Comparison of ENCODE assay signal across 9 cellular contexts in genomic region chr6:14108571-14109410, GRCh38. TPM values are rescaled to one million over a fixed set of nuclear protein-coding genes. Genes with fewer than 3 reads are reported as not detected.
DNase-seq lines count a peak whose midpoint lies in the region; ATAC-seq and TF ChIP-seq lines count a peak whose summit lies in the region.
"Had no signal": no experiment of that assay in that cellular context is flagged by ENCODE, and none has a peak within 500 bp of the region (broad histone marks: within the 10 kb centered on the region; RNA-seq: fewer than 3 reads in every experiment).

No MANE protein-coding gene starts in this region.

- H3K9me3 ChIP-seq in T-helper 17 cell (ENCODE audit: control insufficient read depth, low read length, poor library complexity, severe bottlenecking) (no peaks in the 10 kb centered on the region), Caco-2 (peaks cover 11% of the 10 kb centered on the region; the same call in 1 of the 2 replicates)

- TF ChIP-seq CTCF in GM10266 (IDR thresholded peaks at IDR 0.05; ENCODE audit: control insufficient read depth, insufficient read depth, low read depth, missing control alignments) (no peak), Caco-2 (IDR thresholded peaks at IDR 0.05; ENCODE audit: insufficient read depth in 1 of 2, low read depth in 1 of 2, low read length in 1 of 2, severe bottlenecking in 1 of 2, unreplicated experiment in 1 of 2) (no peak)

- H3K27ac Mint-ChIP-seq in T-helper 17 cell: peak overlapping the region; percentile 84
- peak overlapping the region; percentile 97 for H3K27ac Mint-ChIP-seq in memory B cell
- no peak overlapping the region for H3K27ac Mint-ChIP-seq in Caco-2 (ENCODE audit: unreplicated experiment)

- peak overlapping the region; percentile 74 for H3K4me3 Mint-ChIP-seq in T-helper 17 cell
- peak overlapping the region; percentile 64 for H3K4me3 Mint-ChIP-seq in memory B cell
- H3K4me3 Mint-ChIP-seq in Caco-2 (ENCODE audit: unreplicated experiment): no peak overlapping the region

- ATAC-seq in GM19463 (IDR thresholded peaks at IDR 0.05; ENCODE audit: unreplicated experiment) (peak; percentile 59), HG03457 (IDR thresholded peaks at IDR 0.05; ENCODE audit: unreplicated experiment) (peak; percentile 65), T-helper 17 cell (peak; percentile 82), memory B cell (ENCODE audit: low read depth) (peak; percentile 84)

- intact Hi-C loops in Caco-2 (cut with micrococcal nuclease; ENCODE audit: unreplicated experiment): no loop called here

- POLR2A ChIA-PET in Caco-2 (lab: Charles Lee): no interaction called here

- BruUV-seq in Caco-2 (replicated peaks; lab: Mats Ljungman, UMichigan): no TSS peak

- H3K27me3 ChIP-seq in Caco-2 (replicated peaks; ENCODE audit: control insufficient read depth, insufficient read depth, low read length): no peaks in the 10 kb centered on the region
- H3K27me3 ChIP-seq: cardiac muscle cell had no signal

- peaks cover 26% of the 10 kb centered on the region for H3K27me3 Mint-ChIP-seq in T-helper 17 cell
- H3K27me3 Mint-ChIP-seq in memory B cell: no peaks in the 10 kb centered on the region
- peaks cover 9% of the 10 kb centered on the region for H3K27me3 Mint-ChIP-seq in Caco-2 (ENCODE audit: insufficient read depth, unreplicated experiment)

- DNase-seq in GM10266 (ENCODE audit: extremely low spot score): peak; percentile 68
- peak in 2 of 3 donors; percentile 12 to 18 for DNase-seq in T-helper 17 cell
- DNase-seq in memory B cell (ENCODE audit: low spot score in 2 of 2): peak; percentile 67
- DNase-seq in HK-2 (ENCODE audit: unreplicated experiment): no peak
- DNase-seq in Caco-2: no peak
- no peak for DNase-seq in cerebellum (ENCODE audit: low spot score)

- no peaks in the 10 kb centered on the region for H3K36me3 ChIP-seq in Caco-2 (ENCODE audit: control insufficient read depth, insufficient read depth, low read length)
- H3K36me3 ChIP-seq: cardiac muscle cell had no signal

- no peaks in the 10 kb centered on the region for H3K9me3 Mint-ChIP-seq in memory B cell
- peaks cover 9% of the 10 kb centered on the region for H3K9me3 Mint-ChIP-seq in Caco-2 (ENCODE audit: unreplicated experiment)

- no peaks in the 10 kb centered on the region for H3K4me1 ChIP-seq in Caco-2

- CTCF ChIA-PET in Caco-2 (lab: Charles Lee): no interaction called here

- H3K36me3 Mint-ChIP-seq in T-helper 17 cell (ENCODE audit: low read depth): peaks cover 3% of the 10 kb centered on the region
- H3K36me3 Mint-ChIP-seq in memory B cell: no peaks in the 10 kb centered on the region
- no peaks in the 10 kb centered on the region for H3K36me3 Mint-ChIP-seq in Caco-2 (ENCODE audit: insufficient read depth, unreplicated experiment)

- H3K4me1 Mint-ChIP-seq in T-helper 17 cell (peaks cover 29% of the 10 kb centered on the region), memory B cell (peaks cover 35% of the 10 kb centered on the region), Caco-2 (ENCODE audit: low read depth, unreplicated experiment) (no peaks in the 10 kb centered on the region)

- H3K4me3 ChIP-seq in Caco-2 (ENCODE audit: low read depth, low read length): no peak overlapping the region
- H3K4me3 ChIP-seq: cardiac muscle cell had no signal

RNA-seq across cellular contexts. Expression of gene CD83, which starts 8.8 kb away (rescaled TPM):
- total RNA-seq in T-helper 17 cell (10 to 100 TPM; 62.3 to 78.7 TPM), Caco-2 (2022) (0.77 and 1.0 TPM in 2 replicates), cerebellum (19.7 TPM)

Comparison
In these comparisons a context has a peak if more than half of its experiments do, and no peak if none do; other contexts are left out.
1. DNase-seq: peak in GM10266 (single experiment), T-helper 17 cell (2 of 3) and memory B cell (2 of 2); none in HK-2 (single experiment), Caco-2 (0 of 2) and cerebellum (single experiment).
2. RNA of gene CD83, which starts 8.8 kb away (total RNA-seq): 62.3 to 78.7 TPM in T-helper 17 cell and 19.7 TPM in cerebellum (single experiment); 0.77 to 1.0 TPM in Caco-2; every median in the first group is over 10 times any median in the second.
3. Peak in every context shown above with its lines, with median percentiles within 50 percentile points of each other: ATAC-seq.